ENCODE assay signal across 17 cellular contexts in the genomic region with DNA sequence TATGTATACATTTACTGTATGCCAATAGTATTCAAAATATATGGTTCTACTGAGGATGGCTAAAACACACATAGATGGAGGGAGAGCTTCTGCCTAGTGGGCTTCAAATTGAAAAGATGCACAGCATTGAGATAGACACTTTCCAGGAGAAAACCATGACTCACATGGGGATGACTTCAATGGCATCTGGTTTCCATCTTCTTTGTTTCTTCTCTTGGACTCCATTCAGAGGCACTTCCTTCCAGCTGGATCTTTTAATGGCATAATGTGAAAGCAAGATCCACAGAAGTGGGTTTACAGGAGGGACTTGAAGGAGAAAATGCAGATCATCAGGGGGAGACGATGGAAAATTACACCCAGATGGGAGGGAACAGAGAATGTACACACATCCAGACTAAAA.
DNase-seq lines count a peak whose midpoint lies in the region; ATAC-seq, FAIRE-seq and TF ChIP-seq lines count a peak whose summit lies in the region.
"Had no signal": no experiment of that assay in that cellular context is flagged by ENCODE, and none has a peak within 500 bp of the region (broad histone marks: within the 10 kb centered on the region; RNA-seq: fewer than 3 reads in every experiment).

No MANE protein-coding gene starts in this region.

- H3K9me3 ChIP-seq in gastrocnemius medialis, result no peaks in the 10 kb centered on the region
- H3K9me3 ChIP-seq: heart left ventricle, psoas muscle, thyroid gland had no signal

- TF ChIP-seq POLR2A in gastrocnemius medialis (IDR thresholded peaks at IDR 0.05), result no peak
- TF ChIP-seq POLR2A in H54 (IDR thresholded peaks at IDR 0.05; ENCODE audit: low read depth, low read length), result no peak

- intact Hi-C loops in gastrocnemius medialis (cut with DNase I; ENCODE audit: low total_unique reads), result no loop called here

- TF ChIP-seq CTCF in fibroblast of the aortic adventitia (IDR thresholded peaks at IDR 0.05; ENCODE audit: insufficient read depth, low read length) (no peak), gastrocnemius medialis (IDR thresholded peaks at IDR 0.05 in 4 of 5, conservative IDR thresholded peaks at IDR 0.05 in 1 of 5) (no peak)

- peaks cover 6% of the 10 kb centered on the region for H3K27me3 Mint-ChIP-seq in activated T-cell treated with anti-CD3 and anti-CD28 coated beads, Interleukin-2, amount 50 U/mL, for 72 hours (ENCODE audit: low read depth)
- H3K27me3 Mint-ChIP-seq: activated CD4-positive, alpha-beta memory T cell treated with anti-CD3 and anti-CD28 coated beads, Interleukin-2, amount 10 ng/mL, durations not matched to agents 7 days and 5 days had no signal

- H3K4me3 Mint-ChIP-seq in activated T-cell treated with anti-CD3 and anti-CD28 coated beads, Interleukin-2, amount 50 U/mL, for 72 hours, result no peak overlapping the region
- H3K4me3 Mint-ChIP-seq: activated CD4-positive, alpha-beta memory T cell treated with anti-CD3 and anti-CD28 coated beads, Interleukin-2, amount 10 ng/mL, durations not matched to agents 7 days and 5 days; CD4-positive, alpha-beta memory T cell had no signal

- no peak overlapping the region for H3K27ac ChIP-seq in gastrocnemius medialis
- H3K27ac ChIP-seq: psoas muscle, thyroid gland had no signal

- H3K27me3 ChIP-seq in gastrocnemius medialis, result no peaks in the 10 kb centered on the region
- H3K27me3 ChIP-seq: heart left ventricle, thyroid gland had no signal

- FAIRE-seq in H54 (lab: Jason Lieb, UNC), result no peak

- H3K36me3 Mint-ChIP-seq in activated T-cell treated with anti-CD3 and anti-CD28 coated beads, Interleukin-2, amount 50 U/mL, for 72 hours (ENCODE audit: insufficient read depth in 2 of 2), result no peaks in the 10 kb centered on the region

- peak; percentile 94 for ATAC-seq in SK-N-SH treated with all-trans-retinoic acid at 6 μM for 48 hours
- ATAC-seq in gastrocnemius medialis, result peak; percentile 56 to 65
- no peak for ATAC-seq in activated T-cell treated with anti-CD3 and anti-CD28 coated beads, Interleukin-2, amount 50 U/mL, for 72 hours (replicated peaks in 1 of 2)
- ATAC-seq: psoas muscle had no signal

- DNase-seq in ELR (ENCODE audit: low read depth) (peak; percentile 19), fibroblast of the aortic adventitia (ENCODE audit: low read depth) (peak; percentile 75), gastrocnemius medialis (no peak), H54 (ENCODE audit: insufficient read length, low spot score) (no peak), GOT3 (lab: John Stamatoyannopoulos, UW) (no peak)
- no peak for DNase-seq in stimulated activated CD4-positive, alpha-beta T cell treated with anti-CD3 and anti-CD28 coated beads, Interleukin-2, amount 100 ng/mL, for 24 hours
- no peak for DNase-seq in activated T-cell treated with anti-CD3 and anti-CD28 coated beads, Interleukin-2, amount 50 U/mL, for 72 hours
- DNase-seq: activated CD4-positive, alpha-beta memory T cell treated with anti-CD3 and anti-CD28 coated beads, Interleukin-2, amount 10 ng/mL, durations not matched to agents 7 days and 5 days; CD4-positive, alpha-beta memory T cell; heart left ventricle; NCI-H1092 treated with DMSO at 0.1 percent for 48 hours; psoas muscle; stimulated activated CD4-positive, alpha-beta T cell treated with anti-CD3 and anti-CD28 coated beads, Interleukin-1b, Interleukin-23, amount 100 ng/mL, for 48 hours; thyroid gland had no signal

- H3K4me1 Mint-ChIP-seq in activated T-cell treated with anti-CD3 and anti-CD28 coated beads, Interleukin-2, amount 50 U/mL, for 72 hours (ENCODE audit: low read depth), result no peaks in the 10 kb centered on the region

- H3K9me3 Mint-ChIP-seq in activated T-cell treated with anti-CD3 and anti-CD28 coated beads, Interleukin-2, amount 50 U/mL, for 72 hours, result no peaks in the 10 kb centered on the region
- H3K9me3 Mint-ChIP-seq: activated CD4-positive, alpha-beta memory T cell treated with anti-CD3 and anti-CD28 coated beads, Interleukin-2, amount 10 ng/mL, durations not matched to agents 7 days and 5 days; CD4-positive, alpha-beta memory T cell; IgD-negative memory B cell had no signal

- H3K4me3 ChIP-seq in fibroblast of the aortic adventitia (ENCODE audit: low read depth, low read length), result no peak overlapping the region
- no peak overlapping the region for H3K4me3 ChIP-seq in gastrocnemius medialis
- H3K4me3 ChIP-seq: heart left ventricle, psoas muscle, thyroid gland had no signal

- in situ Hi-C loops in gastrocnemius medialis (cut with MboI; ENCODE audit: low sequenced_read_pairs in 4 of 4), result no loop called here

- H3K36me3 ChIP-seq in gastrocnemius medialis, result no peaks in the 10 kb centered on the region
- H3K36me3 ChIP-seq: heart left ventricle, thyroid gland had no signal

- H3K4me1 ChIP-seq in gastrocnemius medialis, result no peaks in the 10 kb centered on the region
- H3K4me1 ChIP-seq: psoas muscle had no signal

- no peak overlapping the region for H3K27ac Mint-ChIP-seq in activated T-cell treated with anti-CD3 and anti-CD28 coated beads, Interleukin-2, amount 50 U/mL, for 72 hours
- H3K27ac Mint-ChIP-seq: activated CD4-positive, alpha-beta memory T cell treated with anti-CD3 and anti-CD28 coated beads, Interleukin-2, amount 10 ng/mL, durations not matched to agents 7 days and 5 days; activated T-helper 2 cell treated with anti-CD3 and anti-CD28 coated beads, Interferon-gamma antibody, Interleukin-2, Interleukin-4, amounts not matched to agents 10 μg/mL and 5 μg/mL and 100 μg/mL, durations not matched to agents 14 hours and 24 hours and 36 hours; CD4-positive, alpha-beta memory T cell; IgD-negative memory B cell had no signal

TF ChIP-seq in SK-N-SH treated with all-trans-retinoic acid at 6 μM for 48 hours, 23 proteins besides CTCF, POLR2A, EP300 and RAD21 (continues in another document):
- TF ChIP-seq ZFP3 (CRISPR knock-in tag; IDR thresholded peaks at IDR 0.05) (0 out of 2 replicates have a peak, but pooled peaks have one; percentile 47), TCF4 (CRISPR knock-in tag; IDR thresholded peaks at IDR 0.05; ENCODE audit: borderline replicate concordance) (peak; percentile 67), ZC3H10 (CRISPR knock-in tag; IDR thresholded peaks at IDR 0.05) (peak; percentile 72), ZNF70 (CRISPR knock-in tag; IDR thresholded peaks at IDR 0.05) (no peak), PPARA (CRISPR knock-in tag; IDR thresholded peaks at IDR 0.05; ENCODE audit: borderline replicate concordance) (no peak), POU6F1 (CRISPR knock-in tag; IDR thresholded peaks at IDR 0.05; ENCODE audit: borderline replicate concordance, low read depth) (peak; percentile 70; the same call in 1 of the 2 replicates), ZNF8 (CRISPR knock-in tag; IDR thresholded peaks at IDR 0.05) (no peak), CSDC2 (CRISPR knock-in tag; IDR thresholded peaks at IDR 0.05) (0 out of 2 replicates have a peak, but pooled peaks have one; percentile 50), GLIS3 (CRISPR knock-in tag; IDR thresholded peaks at IDR 0.05) (no peak), ISL1 (CRISPR knock-in tag; IDR thresholded peaks at IDR 0.05) (peak; percentile 82), ESRRG (CRISPR knock-in tag; IDR thresholded peaks at IDR 0.05) (no peak)
- TF ChIP-seq, protein P1, sequence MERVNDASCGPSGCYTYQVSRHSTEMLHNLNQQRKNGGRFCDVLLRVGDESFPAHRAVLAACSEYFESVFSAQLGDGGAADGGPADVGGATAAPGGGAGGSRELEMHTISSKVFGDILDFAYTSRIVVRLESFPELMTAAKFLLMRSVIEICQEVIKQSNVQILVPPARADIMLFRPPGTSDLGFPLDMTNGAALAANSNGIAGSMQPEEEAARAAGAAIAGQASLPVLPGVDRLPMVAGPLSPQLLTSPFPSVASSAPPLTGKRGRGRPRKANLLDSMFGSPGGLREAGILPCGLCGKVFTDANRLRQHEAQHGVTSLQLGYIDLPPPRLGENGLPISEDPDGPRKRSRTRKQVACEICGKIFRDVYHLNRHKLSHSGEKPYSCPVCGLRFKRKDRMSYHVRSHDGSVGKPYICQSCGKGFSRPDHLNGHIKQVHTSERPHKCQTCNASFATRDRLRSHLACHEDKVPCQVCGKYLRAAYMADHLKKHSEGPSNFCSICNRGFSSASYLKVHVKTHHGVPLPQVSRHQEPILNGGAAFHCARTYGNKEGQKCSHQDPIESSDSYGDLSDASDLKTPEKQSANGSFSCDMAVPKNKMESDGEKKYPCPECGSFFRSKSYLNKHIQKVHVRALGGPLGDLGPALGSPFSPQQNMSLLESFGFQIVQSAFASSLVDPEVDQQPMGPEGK (CRISPR knock-in tag; IDR thresholded peaks at IDR 0.05; ENCODE audit: borderline replicate concordance), result 0 out of 2 replicates have a peak, but pooled peaks have one; percentile 69
- TF ChIP-seq, protein P2, sequence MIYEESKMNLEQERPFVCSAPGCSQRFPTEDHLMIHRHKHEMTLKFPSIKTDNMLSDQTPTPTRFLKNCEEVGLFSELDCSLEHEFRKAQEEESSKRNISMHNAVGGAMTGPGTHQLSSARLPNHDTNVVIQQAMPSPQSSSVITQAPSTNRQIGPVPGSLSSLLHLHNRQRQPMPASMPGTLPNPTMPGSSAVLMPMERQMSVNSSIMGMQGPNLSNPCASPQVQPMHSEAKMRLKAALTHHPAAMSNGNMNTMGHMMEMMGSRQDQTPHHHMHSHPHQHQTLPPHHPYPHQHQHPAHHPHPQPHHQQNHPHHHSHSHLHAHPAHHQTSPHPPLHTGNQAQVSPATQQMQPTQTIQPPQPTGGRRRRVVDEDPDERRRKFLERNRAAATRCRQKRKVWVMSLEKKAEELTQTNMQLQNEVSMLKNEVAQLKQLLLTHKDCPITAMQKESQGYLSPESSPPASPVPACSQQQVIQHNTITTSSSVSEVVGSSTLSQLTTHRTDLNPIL (CRISPR knock-in tag; IDR thresholded peaks at IDR 0.05; ENCODE audit: low read depth), result no peak

Comparison
In these comparisons a context has a peak if more than half of its experiments do, and no peak if none do; other contexts are left out.
1. DNase-seq: peak in ELR (single experiment) and fibroblast of the aortic adventitia (single experiment); none in gastrocnemius medialis (0 of 2), H54 (single experiment), stimulated activated CD4-positive, alpha-beta T cell treated with anti-CD3 and anti-CD28 coated beads, Interleukin-2, amount 100 ng/mL, for 24 hours (0 of 2), GOT3 (single experiment) and activated T-cell treated with anti-CD3 and anti-CD28 coated beads, Interleukin-2, amount 50 U/mL, for 72 hours (0 of 2).
2. ATAC-seq: peak in SK-N-SH treated with all-trans-retinoic acid at 6 μM for 48 hours (single experiment) and gastrocnemius medialis (2 of 2); none in activated T-cell treated with anti-CD3 and anti-CD28 coated beads, Interleukin-2, amount 50 U/mL, for 72 hours (0 of 2).